In genomic region chr7:30134011-30134410, GRCh38 we compare ENCODE assay signal across 8 cellular contexts. TPM values are rescaled to one million over a fixed set of nuclear protein-coding genes. Genes with fewer than 3 reads are reported as not detected.
DNase-seq lines count a peak whose midpoint lies in the region; ATAC-seq and TF ChIP-seq lines count a peak whose summit lies in the region.

No MANE protein-coding gene starts in this region.

- no peak for ATAC-seq in stimulated activated naive CD8-positive, alpha-beta T cell treated with anti-CD3 and anti-CD28 coated beads, Interleukin-15, Interleukin-2, amounts not matched to agents 100 U/mL and 50 U/mL, for 24 hours
- ATAC-seq in body of pancreas (no peak), mucosa of descending colon (no peak), HG02870 (IDR thresholded peaks at IDR 0.05; ENCODE audit: unreplicated experiment) (no peak)

- 45 to 57% methylated on average over 7 of the region's 7 CpGs for WGBS in body of pancreas, 2 donors

- no peaks in the 10 kb centered on the region for H3K9me3 ChIP-seq in body of pancreas
- no peaks in the 10 kb centered on the region for H3K9me3 ChIP-seq in mucosa of descending colon

- no peak for TF ChIP-seq CTCF in body of pancreas (IDR thresholded peaks at IDR 0.05)
- no peak for TF ChIP-seq CTCF in mucosa of descending colon (IDR thresholded peaks at IDR 0.05)

- H3K4me3 Mint-ChIP-seq in stimulated activated naive CD8-positive, alpha-beta T cell treated with anti-CD3 and anti-CD28 coated beads, Interleukin-15, Interleukin-2, amounts not matched to agents 100 ng/mL and 50 ng/mL, for 24 hours = peak overlapping the region; percentile 74

- intact Hi-C loops in body of pancreas (cut with DNase I) (no loop called here), mucosa of descending colon (cut with DNase I, micrococcal nuclease) (no loop called here)

- peak overlapping the region; percentile 54 for H3K27ac Mint-ChIP-seq in stimulated activated naive CD8-positive, alpha-beta T cell treated with anti-CD3 and anti-CD28 coated beads, Interleukin-15, Interleukin-2, amounts not matched to agents 100 ng/mL and 50 ng/mL, for 24 hours

- H3K27me3 Mint-ChIP-seq in stimulated activated naive CD8-positive, alpha-beta T cell treated with anti-CD3 and anti-CD28 coated beads, Interleukin-15, Interleukin-2, amounts not matched to agents 100 ng/mL and 50 ng/mL, for 24 hours = peaks cover 24% of the 10 kb centered on the region

- no peaks in the 10 kb centered on the region for H3K9me3 Mint-ChIP-seq in stimulated activated naive CD8-positive, alpha-beta T cell treated with anti-CD3 and anti-CD28 coated beads, Interleukin-15, Interleukin-2, amounts not matched to agents 100 ng/mL and 50 ng/mL, for 24 hours

- no peaks in the 10 kb centered on the region for H3K36me3 ChIP-seq in body of pancreas (replicated peaks in 1 of 2; ENCODE audit: insufficient read depth in 1 of 2, low read depth in 2 of 2)
- no peaks in the 10 kb centered on the region for H3K36me3 ChIP-seq in mucosa of descending colon (ENCODE audit: low read depth)

- H3K4me1 ChIP-seq in body of pancreas (peaks cover 8% of the 10 kb centered on the region), mucosa of descending colon (ENCODE audit: low read depth) (no peaks in the 10 kb centered on the region)

- no peak for DNase-seq in stimulated activated naive CD8-positive, alpha-beta T cell treated with anti-CD3 and anti-CD28 coated beads, Interleukin-15, Interleukin-2, amounts not matched to agents 100 U/mL and 50 U/mL, for 24 hours
- DNase-seq in body of pancreas (no peak), mucosa of descending colon (no peak), NCI-H2107 treated with DMSO at 0.1 percent for 48 hours (lab: John Stamatoyannopoulos, UW; ENCODE audit: unreplicated experiment) (no peak), NCI-H1930 (lab: John Stamatoyannopoulos, UW) (no peak), GM19240 (ENCODE audit: insufficient read length, low spot score) (no peak)

- peaks cover 11% of the 10 kb centered on the region for H3K4me1 Mint-ChIP-seq in stimulated activated naive CD8-positive, alpha-beta T cell treated with anti-CD3 and anti-CD28 coated beads, Interleukin-15, Interleukin-2, amounts not matched to agents 100 ng/mL and 50 ng/mL, for 24 hours (ENCODE audit: low read depth)

- no peak for TF ChIP-seq POLR2A in body of pancreas (IDR thresholded peaks at IDR 0.05)

- H3K4me3 ChIP-seq in body of pancreas (peak overlapping the region in 1 of 2 donors; percentile 39), mucosa of descending colon (peak overlapping the region; percentile 72)

- H3K27me3 ChIP-seq in body of pancreas = no peaks in the 10 kb centered on the region

- no peaks in the 10 kb centered on the region for H3K36me3 Mint-ChIP-seq in stimulated activated naive CD8-positive, alpha-beta T cell treated with anti-CD3 and anti-CD28 coated beads, Interleukin-15, Interleukin-2, amounts not matched to agents 100 ng/mL and 50 ng/mL, for 24 hours (ENCODE audit: low read depth)

- peak overlapping the region; percentile 63 to 88 (median 82) for H3K27ac ChIP-seq in body of pancreas

RNA-seq across cellular contexts. Expression of gene MTURN, which starts 0.8 kb away (rescaled TPM):
- 10 to 100 TPM; 19.8 to 34.5 TPM for total RNA-seq in body of pancreas
- 10 to 100 TPM in 1 of 3 donors, 1 to 10 TPM in 2; 7.2 to 62.0 (median 9.7) TPM for total RNA-seq in mucosa of descending colon
